ENCODE assay signal across 8 cellular contexts in the genomic region with DNA sequence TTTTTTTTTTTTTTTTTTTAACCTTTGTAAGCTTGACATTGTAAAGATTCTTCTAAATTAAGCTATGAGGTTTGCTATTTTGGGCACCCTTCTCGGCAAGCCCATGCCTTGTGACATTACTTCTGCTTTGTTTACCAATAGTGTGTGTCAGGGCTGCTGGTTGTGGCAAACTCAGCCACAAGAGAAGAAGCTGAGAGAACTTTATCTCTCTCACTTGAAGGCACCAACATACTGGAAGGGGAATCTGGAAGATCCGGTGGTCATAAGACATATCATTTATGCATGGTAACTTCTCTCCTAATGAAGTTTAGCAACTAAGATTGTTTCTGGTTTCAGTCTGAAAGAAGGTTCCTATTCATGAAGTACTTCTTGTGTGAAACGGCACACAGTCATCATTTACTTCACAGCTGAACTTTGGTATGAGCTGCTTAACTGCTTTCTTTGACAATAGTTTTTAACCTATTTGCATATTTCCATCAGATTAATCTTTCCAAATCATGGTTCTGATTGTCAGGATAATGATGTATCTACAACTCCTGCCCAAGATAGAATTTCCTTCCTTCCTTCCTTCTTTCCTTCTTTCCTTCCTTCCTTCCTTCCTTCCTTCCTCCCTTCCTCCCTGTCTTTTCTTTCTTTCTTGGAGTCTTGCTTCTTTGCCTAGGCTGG.
A peak's percentile ranks its signal among the peaks of the same experiment; 100 is the strongest.
DNase-seq lines count a peak whose midpoint lies in the region; ATAC-seq and TF ChIP-seq lines count a peak whose summit lies in the region.
"Had no signal": no experiment of that assay in that cellular context is flagged by ENCODE, and none has a peak within 500 bp of the region (broad histone marks: within the 10 kb centered on the region; RNA-seq: fewer than 3 reads in every experiment).

No MANE protein-coding gene starts in this region.

- H3K4me3 ChIP-seq in MM.1S (ENCODE audit: low read length) (peak overlapping the region; percentile 2; the same call in 1 of the 2 replicates), spleen (no peak overlapping the region), ovary (no peak overlapping the region), trophoblast cell (ENCODE audit: low read depth, low read length) (no peak overlapping the region)

- no peak overlapping the region for H2BK120ac ChIP-seq in trophoblast cell (ENCODE audit: insufficient read depth, low read length, poor library complexity)

- H3K4me2 ChIP-seq in MM.1S (ENCODE audit: low read depth, low read length) (peak overlapping the region; percentile 42), trophoblast cell (ENCODE audit: low read length) (no peak overlapping the region)

- H3K23ac ChIP-seq in trophoblast cell (ENCODE audit: low read length), result no peak overlapping the region

- 43 to 71% (median 57%) methylated on average over 3 of the region's 3 CpGs for WGBS in spleen, 5 donors
- 83 to 91% (median 86%) methylated on average over 3 of the region's 3 CpGs for WGBS in ovary, 3 donors
- no CpG with 5 or more reads among the region's 3 CpGs for WGBS in trophoblast cell (ENCODE audit: extremely low coverage, insufficient coverage, insufficient read length)

- TF ChIP-seq EP300 in ovary (IDR thresholded peaks at IDR 0.05), result no peak

- H2BK5ac ChIP-seq in trophoblast cell (ENCODE audit: low read depth, low read length, poor library complexity), result no peak overlapping the region

- H3K27ac ChIP-seq in MM.1S (ENCODE audit: low read length) (peak overlapping the region; percentile 71), spleen (peak overlapping the region in 6 of 8 donors; percentile 20 to 68 (median 51)), ovary (no peak overlapping the region), trophoblast cell (ENCODE audit: low read depth, low read length) (no peak overlapping the region)

- no peak overlapping the region for H3K4ac ChIP-seq in trophoblast cell (ENCODE audit: low read depth, low read length)

- intact Hi-C loops in spleen (cut with DNase I; ENCODE audit: low total_unique reads), result no loop called here
- intact Hi-C loops in ovary (cut with DNase I), result no loop called here

- H3K79me2 ChIP-seq in MM.1S (ENCODE audit: low read length) (no peaks in the 10 kb centered on the region), trophoblast cell (ENCODE audit: control insufficient read depth, insufficient read depth, low read length, poor library complexity) (no peaks in the 10 kb centered on the region)

- H3K27me3 ChIP-seq in MM.1S (replicated peaks; ENCODE audit: insufficient read depth, low read length), result no peaks in the 10 kb centered on the region
- no peaks in the 10 kb centered on the region for H3K27me3 ChIP-seq in spleen (replicated peaks in 1 of 7)
- H3K27me3 ChIP-seq in ovary, result no peaks in the 10 kb centered on the region
- no peaks in the 10 kb centered on the region for H3K27me3 ChIP-seq in trophoblast cell (ENCODE audit: insufficient read depth, low read length)

- peaks cover 9% of the 10 kb centered on the region; the same call in 1 of the 2 replicates for H3F3A ChIP-seq in MM.1S (ENCODE audit: insufficient read depth, low read length)

- TF ChIP-seq POLR2A in spleen (IDR thresholded peaks at IDR 0.05) (no peak), erythroblast (IDR thresholded peaks at IDR 0.05; ENCODE audit: low read length) (no peak), ovary (IDR thresholded peaks at IDR 0.05) (no peak)

- peak; percentile 70 for DNase-seq in MM.1S
- DNase-seq in spleen, result no peak
- no peak for DNase-seq in erythroblast (lab: John Stamatoyannopoulos, UW)
- no peak for DNase-seq in ovary
- no peak for DNase-seq in trophoblast cell
- DNase-seq: stimulated activated CD4-positive, alpha-beta T cell treated with anti-CD3 and anti-CD28 coated beads, Interleukin-4, amount 100 ng/mL, for 4 hours had no signal

- H3K18ac ChIP-seq in trophoblast cell (ENCODE audit: low read length), result no peak overlapping the region

- H2BK12ac ChIP-seq in trophoblast cell (ENCODE audit: low read length), result no peak overlapping the region

- H3K79me1 ChIP-seq in trophoblast cell (ENCODE audit: low read length), result no peaks in the 10 kb centered on the region

- H3K4me1 ChIP-seq in MM.1S (ENCODE audit: low read length) (peaks cover 17% of the 10 kb centered on the region), spleen (peaks cover 0 to 26% (median 3%) of the 10 kb centered on the region in 6 donors), ovary (ENCODE audit: insufficient read depth) (no peaks in the 10 kb centered on the region), trophoblast cell (ENCODE audit: control insufficient read depth in 1 of 2, insufficient read depth in 2 of 2, low read length in 2 of 2) (no peaks in the 10 kb centered on the region)

- H3K36me3 ChIP-seq in MM.1S (replicated peaks; ENCODE audit: insufficient read depth, low read length), result no peaks in the 10 kb centered on the region
- H3K36me3 ChIP-seq in spleen, result no peaks in the 10 kb centered on the region
- no peaks in the 10 kb centered on the region for H3K36me3 ChIP-seq in ovary
- H3K36me3 ChIP-seq in trophoblast cell (ENCODE audit: control insufficient read depth in 1 of 2, insufficient read depth in 2 of 2, low read length in 2 of 2), result no peaks in the 10 kb centered on the region

- H3K9me3 ChIP-seq in MM.1S (replicated peaks; ENCODE audit: insufficient read depth, low read length), result no peaks in the 10 kb centered on the region
- H3K9me3 ChIP-seq in spleen, result peaks cover 0 to 15% (median 4%) of the 10 kb centered on the region in 8 donors
- no peaks in the 10 kb centered on the region for H3K9me3 ChIP-seq in ovary
- H3K9me3 ChIP-seq in trophoblast cell (ENCODE audit: insufficient read depth, low read depth, low read length), result peaks cover 2% of the 10 kb centered on the region

- ATAC-seq in GM19025 (IDR thresholded peaks at IDR 0.05; ENCODE audit: low read depth, unreplicated experiment), result peak; percentile 90
- peak; percentile 92 for ATAC-seq in HG02759 (IDR thresholded peaks at IDR 0.05; ENCODE audit: unreplicated experiment)

- no peak overlapping the region for H4K8ac ChIP-seq in trophoblast cell (ENCODE audit: low read depth, low read length)

- no peaks in the 10 kb centered on the region for H3K9me2 ChIP-seq in MM.1S (replicated peaks; ENCODE audit: insufficient read depth, low read length)

- no peaks in the 10 kb centered on the region for H4K20me1 ChIP-seq in MM.1S (ENCODE audit: insufficient read depth, low read length)

- peak overlapping the region; percentile 12 for H2AFZ ChIP-seq in MM.1S (ENCODE audit: low read length)
- no peak overlapping the region for H2AFZ ChIP-seq in trophoblast cell (ENCODE audit: insufficient read depth, low read length, poor library complexity)

- H4K12ac ChIP-seq in trophoblast cell (ENCODE audit: low read depth, low read length), result no peak overlapping the region

- peak overlapping the region; percentile 6; the same call in 1 of the 2 replicates for H3K9ac ChIP-seq in MM.1S (ENCODE audit: low read length)
- no peak overlapping the region for H3K9ac ChIP-seq in trophoblast cell (ENCODE audit: low read length)

- H4K91ac ChIP-seq in trophoblast cell (ENCODE audit: low read depth, low read length), result no peak overlapping the region

- TF ChIP-seq CTCF in MM.1S (IDR thresholded peaks at IDR 0.05; ENCODE audit: low read length), result no peak
- no peak for TF ChIP-seq CTCF in spleen (IDR thresholded peaks at IDR 0.05 in 8 of 11, conservative IDR thresholded peaks at IDR 0.05 in 3 of 11)
- TF ChIP-seq CTCF in ovary (IDR thresholded peaks at IDR 0.05), result no peak

- no peak overlapping the region for H3K14ac ChIP-seq in trophoblast cell (ENCODE audit: low read length)

- H2AK5ac ChIP-seq in trophoblast cell (ENCODE audit: low read length), result no peak overlapping the region

Comparison
In these comparisons a context has a peak if more than half of its experiments do, and no peak if none do; other contexts are left out.
1. H3K27ac ChIP-seq: peak in MM.1S (single experiment) and spleen (6 of 8); none in ovary (0 of 2) and trophoblast cell (single experiment).